14 cellular contexts compared by ENCODE assay signal in genomic region chr21:32597205-32597604, GRCh38.
A peak's percentile ranks its signal among the peaks of the same experiment; 100 is the strongest.
DNase-seq lines count a peak whose midpoint lies in the region; ATAC-seq and TF ChIP-seq lines count a peak whose summit lies in the region.
"Had no signal": no experiment of that assay in that cellular context is flagged by ENCODE, and none has a peak within 500 bp of the region (broad histone marks: within the 10 kb centered on the region; RNA-seq: fewer than 3 reads in every experiment).

No MANE protein-coding gene starts in this region.

- no peak overlapping the region for H3K4me3 ChIP-seq in choroid plexus epithelial cell (ENCODE audit: low read depth, low read length)
- H3K4me3 ChIP-seq: lung, PC-9, psoas muscle had no signal

- no peak for ATAC-seq in GM19463 (IDR thresholded peaks at IDR 0.05; ENCODE audit: unreplicated experiment)

- DNase-seq in EH (ENCODE audit: low read depth) (peak; percentile 90), NCI-H526 treated with DMSO at 0.1 percent for 48 hours (lab: John Stamatoyannopoulos, UW) (peak; percentile 49), choroid plexus epithelial cell (ENCODE audit: low read depth) (peak; percentile 74), non-pigmented ciliary epithelial cell (ENCODE audit: low read depth) (peak; percentile 83), SIG-M5 (lab: John Stamatoyannopoulos, UW) (no peak), NCI-H1417 (lab: John Stamatoyannopoulos, UW) (no peak)
- no peak for DNase-seq in stimulated activated CD4-positive, alpha-beta T cell treated with anti-CD3 and anti-CD28 coated beads, Interleukin-1b, Interleukin-23, amount 100 ng/mL, for 48 hours
- DNase-seq: activated CD4-positive, alpha-beta T cell treated with anti-CD3 and anti-CD28 coated beads, Interleukin-2, amount 50 U/mL, for 1 hour; GF-D8; NCI-H1105 treated with DMSO at 0.1 percent for 48 hours; psoas muscle had no signal

- TF ChIP-seq CTCF in choroid plexus epithelial cell (conservative IDR thresholded peaks at IDR 0.05; ENCODE audit: low read depth, low read length) = no peak

Comparison
In these comparisons a context has a peak if more than half of its experiments do, and no peak if none do; other contexts are left out.
1. DNase-seq: peak in EH (single experiment), NCI-H526 treated with DMSO at 0.1 percent for 48 hours (single experiment), choroid plexus epithelial cell (single experiment) and non-pigmented ciliary epithelial cell (single experiment); none in SIG-M5 (single experiment), stimulated activated CD4-positive, alpha-beta T cell treated with anti-CD3 and anti-CD28 coated beads, Interleukin-1b, Interleukin-23, amount 100 ng/mL, for 48 hours (single experiment) and NCI-H1417 (0 of 3).